In the genomic region with DNA sequence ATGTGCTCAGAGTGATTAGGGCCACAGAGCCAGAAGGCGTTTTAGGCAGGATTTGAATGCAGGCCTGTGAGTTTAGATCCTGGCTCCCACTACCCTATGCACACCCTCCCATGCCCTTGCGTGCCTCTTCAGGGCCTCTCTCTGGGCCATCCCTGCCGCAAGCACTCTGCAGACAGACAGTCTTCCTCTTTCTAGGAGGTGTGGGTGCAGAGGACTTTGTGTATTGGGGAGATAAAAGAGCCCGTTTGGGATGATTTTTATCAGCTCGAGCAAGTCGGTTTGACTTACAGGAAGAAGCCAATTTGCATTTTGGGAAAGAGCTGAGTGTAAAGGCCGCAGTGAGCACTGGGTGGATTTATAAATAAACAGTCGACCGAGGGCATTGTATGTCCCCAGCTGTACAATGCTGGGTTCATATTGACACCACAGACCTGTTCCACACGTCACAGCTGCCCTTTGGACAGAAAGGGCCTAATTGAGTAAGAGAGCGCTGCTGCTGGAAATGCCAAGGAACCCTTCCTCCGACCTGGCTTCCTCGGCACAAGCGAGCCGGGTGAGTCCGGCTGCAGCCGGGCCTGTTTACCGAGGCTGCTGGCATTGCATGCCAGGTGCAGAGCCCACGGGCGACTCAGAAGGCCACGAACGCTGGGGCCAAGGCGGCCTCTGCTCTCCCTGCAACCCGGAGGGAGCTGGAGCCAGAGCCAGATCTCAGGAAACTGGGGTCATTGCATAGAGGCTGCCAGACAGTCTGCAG, we compare ENCODE assay signal across 8 cellular contexts. TPM values are rescaled to one million over a fixed set of nuclear protein-coding genes. Genes with fewer than 3 reads are reported as not detected.
DNase-seq lines count a peak whose midpoint lies in the region; ATAC-seq and TF ChIP-seq lines count a peak whose summit lies in the region.

No MANE protein-coding gene starts in this region.

- peak overlapping the region; percentile 81 for H3K27ac ChIP-seq in colonic mucosa
- no peak overlapping the region for H3K27ac ChIP-seq in naive thymus-derived CD4-positive, alpha-beta T cell (ENCODE audit: low read depth, low read length)

- POLR2A ChIA-PET in naive thymus-derived CD4-positive, alpha-beta T cell (lab: Charles Lee), result interaction anchor here (0.8 kb wide), 1 partner anchor 55 kb away, joined by 5 read pairs; no protein-coding TSS in a partner anchor

- H3K9ac ChIP-seq in colonic mucosa (ENCODE audit: low read depth in 2 of 2, low read length in 2 of 2), result peak overlapping the region; percentile 31 to 86

- H3K36me3 ChIP-seq in MG63 (peaks cover 58% of the 10 kb centered on the region), colonic mucosa (no peaks in the 10 kb centered on the region)
- no peaks in the 10 kb centered on the region for H3K36me3 ChIP-seq in naive thymus-derived CD4-positive, alpha-beta T cell (ENCODE audit: control insufficient read depth in 2 of 3, insufficient read depth in 3 of 3, low read length in 3 of 3)

- peaks cover 0 to 1% (median 0%) of the 10 kb centered on the region in 11 donors for H3K9me3 Mint-ChIP-seq in naive thymus-derived CD4-positive, alpha-beta T cell

- no peak overlapping the region for H3K4me3 ChIP-seq in MG63
- H3K4me3 ChIP-seq in colonic mucosa, result no peak overlapping the region
- no peak overlapping the region for H3K4me3 ChIP-seq in naive thymus-derived CD4-positive, alpha-beta T cell (ENCODE audit: low read length)

- peak; percentile 65 for DNase-seq in MG63
- peak; percentile 94 for DNase-seq in colonic mucosa
- DNase-seq in naive thymus-derived CD4-positive, alpha-beta T cell, result no peak
- no peak for DNase-seq in epidermal melanocyte (ENCODE audit: insufficient read length, low spot score)
- no peak for DNase-seq in SW480 (ENCODE audit: low spot score)

- no peaks in the 10 kb centered on the region for H3K27me3 Mint-ChIP-seq in naive thymus-derived CD4-positive, alpha-beta T cell

- peaks cover 41 to 69% (median 50%) of the 10 kb centered on the region in 7 donors for H3K4me1 Mint-ChIP-seq in naive thymus-derived CD4-positive, alpha-beta T cell

- intact Hi-C loops in colonic mucosa (cut with DNase I), result no loop called here
- intact Hi-C loops in naive thymus-derived CD4-positive, alpha-beta T cell (cut with micrococcal nuclease), result no loop called here

- peak overlapping the region in 8 of 10 donors; percentile 12 to 55 (median 38) for H3K4me3 Mint-ChIP-seq in naive thymus-derived CD4-positive, alpha-beta T cell

- no peaks in the 10 kb centered on the region for H3K36me3 Mint-ChIP-seq in naive thymus-derived CD4-positive, alpha-beta T cell

- peak; percentile 36 for ATAC-seq in GM21381 (IDR thresholded peaks at IDR 0.05; ENCODE audit: unreplicated experiment)
- peak; percentile 58 for ATAC-seq in naive thymus-derived CD4-positive, alpha-beta T cell
- ATAC-seq in HG03457 (IDR thresholded peaks at IDR 0.05; ENCODE audit: unreplicated experiment), result no peak
- no peak for ATAC-seq in GM18873 (IDR thresholded peaks at IDR 0.05; ENCODE audit: low FRiP score, unreplicated experiment)

- H3K27ac Mint-ChIP-seq in naive thymus-derived CD4-positive, alpha-beta T cell, result peak overlapping the region in 7 of 9 donors; percentile 45 to 75 (median 66)

- H3K9me3 ChIP-seq in MG63 (no peaks in the 10 kb centered on the region), colonic mucosa (no peaks in the 10 kb centered on the region)
- no peaks in the 10 kb centered on the region for H3K9me3 ChIP-seq in naive thymus-derived CD4-positive, alpha-beta T cell (ENCODE audit: control insufficient read depth in 2 of 3, low read length in 3 of 3)

- CTCF ChIA-PET in naive thymus-derived CD4-positive, alpha-beta T cell (lab: Charles Lee), result interaction anchor here (0.5 kb wide), 1 partner anchor 224 kb away, joined by 5 read pairs; no protein-coding TSS in a partner anchor

- peaks cover 29% of the 10 kb centered on the region for H3K4me1 ChIP-seq in colonic mucosa
- H3K4me1 ChIP-seq in naive thymus-derived CD4-positive, alpha-beta T cell (ENCODE audit: control insufficient read depth in 2 of 2, insufficient read depth in 2 of 2, low read length in 2 of 2), result peaks cover 0 to 12% of the 10 kb centered on the region in 2 donors

- TF ChIP-seq CTCF in colonic mucosa (IDR thresholded peaks at IDR 0.05), result no peak

- no peaks in the 10 kb centered on the region for H3K27me3 ChIP-seq in MG63
- no peaks in the 10 kb centered on the region for H3K27me3 ChIP-seq in colonic mucosa
- no peaks in the 10 kb centered on the region for H3K27me3 ChIP-seq in naive thymus-derived CD4-positive, alpha-beta T cell (ENCODE audit: control insufficient read depth in 2 of 2, insufficient read depth in 2 of 2, low read length in 2 of 2)

RNA-seq across cellular contexts. Expression of a gene that starts 25.1 kb away (rescaled TPM):
- 9.5 and 22.4 TPM in 2 replicates for total RNA-seq in MG63 (2014; rRNA removed; shearing (Covaris generic); ENCODE audit: low replicate concordance)
- 10 to 100 TPM; 51.0 to 54.0 TPM for total RNA-seq in colonic mucosa
- total RNA-seq in naive thymus-derived CD4-positive, alpha-beta T cell, result 10 to 100 TPM; 13.5 to 57.2 (median 24.5) TPM
- 1 to 10 TPM; 1.8 to 4.2 TPM for polyA plus RNA-seq in naive thymus-derived CD4-positive, alpha-beta T cell

Comparison
In these comparisons a context has a peak if more than half of its experiments do, and no peak if none do; other contexts are left out.
1. ATAC-seq: peak in GM21381 (single experiment) and naive thymus-derived CD4-positive, alpha-beta T cell (single experiment); none in HG03457 (single experiment) and GM18873 (single experiment).
2. DNase-seq: peak in MG63 (single experiment) and colonic mucosa (single experiment); none in naive thymus-derived CD4-positive, alpha-beta T cell (0 of 9), epidermal melanocyte (single experiment) and SW480 (single experiment).